In genomic region chr11:129278586-129279319, GRCh38 we compare ENCODE assay signal across 8 cellular contexts.
DNase-seq lines count a peak whose midpoint lies in the region; ATAC-seq, FAIRE-seq and TF ChIP-seq lines count a peak whose summit lies in the region.

No MANE protein-coding gene starts in this region.

- H3K4me3 ChIP-seq in PC-3 (ENCODE audit: low read length), result peak overlapping the region; percentile 72
- H3K4me3 ChIP-seq in HepG2 (replicated peaks in 1 of 3; ENCODE audit: insufficient read depth in 1 of 3, low read depth in 2 of 3, low read length in 3 of 3), result peak overlapping the region; percentile 81 to 84 (median 82)
- H3K4me3 ChIP-seq in stomach smooth muscle (ENCODE audit: low read length in 2 of 2), result peak overlapping the region; percentile 56 to 77

- H3F3A ChIP-seq in PC-3 (ENCODE audit: low read length, unreplicated experiment), result no peaks in the 10 kb centered on the region

- H3K9me3 ChIP-seq in PC-3 (ENCODE audit: low read length) (no peaks in the 10 kb centered on the region), HepG2 (ENCODE audit: low read length) (no peaks in the 10 kb centered on the region), stomach smooth muscle (ENCODE audit: control insufficient read depth in 2 of 2, low read length in 2 of 2) (no peaks in the 10 kb centered on the region)

- in situ Hi-C loops in HepG2 (cut with HindIII; ENCODE audit: extremely low pct_ligation_motif_present, low pct_unique_long_range_greater_than_20kb), result no loop called here

- ATAC-seq in GM21529 (IDR thresholded peaks at IDR 0.05; ENCODE audit: unreplicated experiment) (peak; percentile 6), PC-3 (peak; percentile 30), HepG2 (peak; percentile 19), GM21526 (IDR thresholded peaks at IDR 0.05; ENCODE audit: low FRiP score, unreplicated experiment) (no peak)
- ATAC-seq in central memory CD8-positive, alpha-beta T cell (replicated peaks; ENCODE audit: extremely low read depth, poor library complexity, severe bottlenecking), result peak; percentile 7

- TF ChIP-seq EP300 in HepG2 (IDR thresholded peaks at IDR 0.05; ENCODE audit: low read depth in 2 of 2, low read length in 2 of 2), result no peak
- no peak for TF ChIP-seq EP300 in HepG2 (CRISPR knock-in tag; IDR thresholded peaks at IDR 0.05; ENCODE audit: borderline replicate concordance)

- peaks cover 49% of the 10 kb centered on the region for H3K4me1 ChIP-seq in PC-3 (ENCODE audit: insufficient read depth, low read length)
- H3K4me1 ChIP-seq in HepG2 (ENCODE audit: insufficient read depth, low read length), result peaks cover 86% of the 10 kb centered on the region
- peaks cover 6% of the 10 kb centered on the region for H3K4me1 ChIP-seq in stomach smooth muscle (ENCODE audit: control insufficient read depth, insufficient read depth, low read length)

- no peak for FAIRE-seq in HepG2 (lab: Jason Lieb, UNC)

- H3K27me3 ChIP-seq in PC-3 (ENCODE audit: low read length) (no peaks in the 10 kb centered on the region), HepG2 (ENCODE audit: control insufficient read depth in 1 of 2, insufficient read depth in 2 of 2, low read length in 2 of 2) (no peaks in the 10 kb centered on the region; a peak in 2 of 5 replicates), stomach smooth muscle (ENCODE audit: control insufficient read depth in 1 of 2, insufficient read depth in 2 of 2, low read length in 2 of 2) (no peaks in the 10 kb centered on the region)

- H3K4me2 ChIP-seq in PC-3 (ENCODE audit: low read length), result peak overlapping the region; percentile 95
- H3K4me2 ChIP-seq in HepG2 (ENCODE audit: low read depth, low read length), result peak overlapping the region; percentile 80

- WGBS in HepG2 (ENCODE audit: low lambda C conversion rate), result under 1% methylated on average over 11 of the region's 109 CpGs

- H3K79me2 ChIP-seq in PC-3 (ENCODE audit: low read length) (peaks cover 47% of the 10 kb centered on the region), HepG2 (ENCODE audit: insufficient read depth, low read length) (peaks cover 48% of the 10 kb centered on the region)

- H3K27ac ChIP-seq in C4-2B (peak overlapping the region; percentile 59), PC-3 (ENCODE audit: low read length) (no peak overlapping the region), HepG2 (ENCODE audit: extremely low read length, insufficient read depth, low read length) (peak overlapping the region; percentile 22), stomach smooth muscle (ENCODE audit: low read length) (no peak overlapping the region)

- peak overlapping the region; percentile 56 for H2AFZ ChIP-seq in PC-3 (ENCODE audit: low read length)
- no peak overlapping the region for H2AFZ ChIP-seq in HepG2 (ENCODE audit: low read length)

- peak overlapping the region; percentile 67 for H3K4me3 Mint-ChIP-seq in central memory CD8-positive, alpha-beta T cell

- CTCF ChIA-PET in PC-3 (lab: Charles Lee) (no interaction called here), HepG2 (lab: Yijun Ruan, JAX; ENCODE audit: low intra/inter-chr PET ratio, low total read pairs) (interaction anchor here (1.9 kb wide), 1 partner anchor 161 kb away, joined by 5 read pairs; no protein-coding TSS in a partner anchor)

- intact Hi-C loops in PC-3 (cut with micrococcal nuclease) (loop anchor here (2.0 kb wide), 1 partner anchor 136 kb away; no protein-coding TSS in a partner anchor), HepG2 (cut with micrococcal nuclease; ENCODE audit: unreplicated experiment) (loop anchor here (1.0 to 5.0 kb wide), 4 partner anchors 46 to 136 kb away; no protein-coding TSS in a partner anchor)

- BruUV-seq in PC-3 (replicated peaks; lab: Mats Ljungman, UMichigan), result no TSS peak
- BruUV-seq in HepG2 (replicated peaks; lab: Mats Ljungman, UMichigan), result no TSS peak

- TF ChIP-seq CTCF in C4-2B (conservative IDR thresholded peaks at IDR 0.05) (peak; percentile 29), PC-3 (conservative IDR thresholded peaks at IDR 0.05; ENCODE audit: low read depth, low read length) (no peak), HepG2 (CRISPR knock-in tag; IDR thresholded peaks at IDR 0.05) (no peak; the same call in 1 of the 2 replicates)

- TF ChIP-seq RAD21 in HepG2 (CRISPR knock-in tag; IDR thresholded peaks at IDR 0.05), result no peak; the same call in 1 of the 2 replicates

- no peaks in the 10 kb centered on the region for H3K36me3 ChIP-seq in PC-3 (ENCODE audit: low read depth, low read length)
- H3K36me3 ChIP-seq in HepG2 (replicated peaks in 1 of 2; ENCODE audit: control insufficient read depth in 1 of 2, insufficient read depth in 2 of 2, low read length in 2 of 2), result no peaks in the 10 kb centered on the region
- no peaks in the 10 kb centered on the region for H3K36me3 ChIP-seq in stomach smooth muscle (ENCODE audit: control insufficient read depth in 2 of 2, insufficient read depth in 2 of 2, low read length in 2 of 2)

- peaks cover 9% of the 10 kb centered on the region for H3K4me1 Mint-ChIP-seq in central memory CD8-positive, alpha-beta T cell

- H3K36me3 Mint-ChIP-seq in central memory CD8-positive, alpha-beta T cell (ENCODE audit: insufficient read depth), result no peaks in the 10 kb centered on the region

- POLR2A ChIA-PET in PC-3 (lab: Charles Lee; ENCODE audit: unreplicated experiment), result no interaction called here
- POLR2A ChIA-PET in HepG2 (lab: Yijun Ruan, JAX), result no interaction called here

- no peaks in the 10 kb centered on the region for H3K9me3 Mint-ChIP-seq in central memory CD8-positive, alpha-beta T cell

- no peak overlapping the region for H3K27ac Mint-ChIP-seq in central memory CD8-positive, alpha-beta T cell (ENCODE audit: low read depth)

- H3K9me2 ChIP-seq in PC-3 (replicated peaks; ENCODE audit: low read length), result no peaks in the 10 kb centered on the region

- H3K9ac ChIP-seq in PC-3 (ENCODE audit: low read length) (peak overlapping the region; percentile 39), HepG2 (ENCODE audit: insufficient read depth, low read depth, low read length) (peak overlapping the region; percentile 70), stomach smooth muscle (ENCODE audit: low read length in 2 of 2) (peak overlapping the region; percentile 64 to 69)

- H3K27me3 Mint-ChIP-seq in central memory CD8-positive, alpha-beta T cell, result peaks cover 76% of the 10 kb centered on the region

- DNase-seq in PC-3, result peak; percentile 43
- no peak for DNase-seq in central memory CD8-positive, alpha-beta T cell (ENCODE audit: low spot score in 2 of 2)
- no peak for DNase-seq in HepG2 (ENCODE audit: low spot score)
- DNase-seq in NCI-H446 treated with DMSO at 0.1 percent for 48 hours (lab: John Stamatoyannopoulos, UW), result no peak

- TF ChIP-seq POLR2A in HepG2 (IDR thresholded peaks at IDR 0.05; ENCODE audit: insufficient read depth in 1 of 2, low read depth in 2 of 2, low read length in 2 of 2), result no peak

- H4K20me1 ChIP-seq in PC-3 (ENCODE audit: low read length), result peaks cover 11% of the 10 kb centered on the region
- H4K20me1 ChIP-seq in HepG2 (ENCODE audit: insufficient read depth, low read length), result peaks cover 30% of the 10 kb centered on the region

TF ChIP-seq in HepG2, 621 proteins besides CTCF, POLR2A, EP300 and RAD21 (continues in another document):
- TF ChIP-seq NFRKB (IDR thresholded peaks at IDR 0.05) (no peak), FOXC1 (CRISPR knock-in tag; IDR thresholded peaks at IDR 0.05; ENCODE audit: borderline replicate concordance) (no peak), JDP2 (CRISPR knock-in tag; IDR thresholded peaks at IDR 0.05; ENCODE audit: borderline replicate concordance) (no peak; the same call in 1 of the 2 replicates), ZNF205 (CRISPR knock-in tag; IDR thresholded peaks at IDR 0.05) (no peak), ZNF777 (CRISPR knock-in tag; IDR thresholded peaks at IDR 0.05) (0 out of 2 replicates have a peak, but pooled peaks have one; percentile 6), PATZ1 (CRISPR knock-in tag; IDR thresholded peaks at IDR 0.05) (peak; percentile 29; the same call in 1 of the 2 replicates), ZC3H13 (CRISPR knock-in tag; IDR thresholded peaks at IDR 0.05) (no peak), IRF2 (CRISPR knock-in tag; IDR thresholded peaks at IDR 0.05) (0 out of 2 replicates have a peak, but pooled peaks have one; percentile 20), ZNF468 (CRISPR knock-in tag; IDR thresholded peaks at IDR 0.05) (no peak), E2F1 (CRISPR knock-in tag; IDR thresholded peaks at IDR 0.05) (no peak), E2F5 (CRISPR knock-in tag; conservative IDR thresholded peaks at IDR 0.05) (no peak)

Comparison
In these comparisons a context has a peak if more than half of its experiments do, and no peak if none do; other contexts are left out.
1. H3K27ac ChIP-seq: peak in C4-2B (single experiment) and HepG2 (single experiment); none in PC-3 (single experiment) and stomach smooth muscle (single experiment).
2. Peak in every context shown above with its lines, with median percentiles within 50 percentile points of each other: H3K4me3 ChIP-seq and H3K9ac ChIP-seq.